In the genomic region with DNA sequence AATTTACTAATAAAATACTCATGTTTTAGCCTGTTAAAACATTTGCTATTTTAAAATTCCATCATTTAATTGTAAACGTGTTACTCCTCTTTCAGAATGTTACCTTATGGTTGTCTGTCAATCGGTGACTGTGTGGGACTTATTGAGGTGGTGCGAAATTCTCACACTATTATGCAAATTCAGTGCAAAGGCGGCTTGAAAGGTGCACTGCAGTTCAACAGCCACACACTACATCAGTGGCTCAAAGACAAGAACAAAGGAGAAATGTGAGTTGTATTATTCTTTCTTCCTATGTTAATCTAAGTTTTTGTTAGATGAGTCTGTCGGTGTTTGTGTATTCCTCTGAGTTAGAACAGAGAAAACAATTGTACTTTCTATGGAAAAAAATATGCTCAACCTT, we compare ENCODE assay signal across 1 cellular context.
TF ChIP-seq lines count a peak whose summit lies in the region.

No MANE protein-coding gene starts in this region.

TF ChIP-seq in GM12878, 131 proteins besides CTCF, POLR2A, EP300 and RAD21 (continued from another document):
- TF ChIP-seq NFYA (IDR thresholded peaks at IDR 0.05; ENCODE audit: borderline replicate concordance, low read depth, low read length) = no peak
- TF ChIP-seq, protein P1, sequence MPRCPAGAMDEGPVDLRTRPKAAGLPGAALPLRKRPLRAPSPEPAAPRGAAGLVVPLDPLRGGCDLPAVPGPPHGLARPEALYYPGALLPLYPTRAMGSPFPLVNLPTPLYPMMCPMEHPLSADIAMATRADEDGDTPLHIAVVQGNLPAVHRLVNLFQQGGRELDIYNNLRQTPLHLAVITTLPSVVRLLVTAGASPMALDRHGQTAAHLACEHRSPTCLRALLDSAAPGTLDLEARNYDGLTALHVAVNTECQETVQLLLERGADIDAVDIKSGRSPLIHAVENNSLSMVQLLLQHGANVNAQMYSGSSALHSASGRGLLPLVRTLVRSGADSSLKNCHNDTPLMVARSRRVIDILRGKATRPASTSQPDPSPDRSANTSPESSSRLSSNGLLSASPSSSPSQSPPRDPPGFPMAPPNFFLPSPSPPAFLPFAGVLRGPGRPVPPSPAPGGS (IDR thresholded peaks at IDR 0.05; ENCODE audit: borderline replicate concordance, insufficient read depth, low read depth, low read length, poor library complexity, severe bottlenecking) = no peak
- TF ChIP-seq NRF1 (conservative IDR thresholded peaks at IDR 0.05; ENCODE audit: low read depth, low read length) = no peak
- TF ChIP-seq, protein P2, sequence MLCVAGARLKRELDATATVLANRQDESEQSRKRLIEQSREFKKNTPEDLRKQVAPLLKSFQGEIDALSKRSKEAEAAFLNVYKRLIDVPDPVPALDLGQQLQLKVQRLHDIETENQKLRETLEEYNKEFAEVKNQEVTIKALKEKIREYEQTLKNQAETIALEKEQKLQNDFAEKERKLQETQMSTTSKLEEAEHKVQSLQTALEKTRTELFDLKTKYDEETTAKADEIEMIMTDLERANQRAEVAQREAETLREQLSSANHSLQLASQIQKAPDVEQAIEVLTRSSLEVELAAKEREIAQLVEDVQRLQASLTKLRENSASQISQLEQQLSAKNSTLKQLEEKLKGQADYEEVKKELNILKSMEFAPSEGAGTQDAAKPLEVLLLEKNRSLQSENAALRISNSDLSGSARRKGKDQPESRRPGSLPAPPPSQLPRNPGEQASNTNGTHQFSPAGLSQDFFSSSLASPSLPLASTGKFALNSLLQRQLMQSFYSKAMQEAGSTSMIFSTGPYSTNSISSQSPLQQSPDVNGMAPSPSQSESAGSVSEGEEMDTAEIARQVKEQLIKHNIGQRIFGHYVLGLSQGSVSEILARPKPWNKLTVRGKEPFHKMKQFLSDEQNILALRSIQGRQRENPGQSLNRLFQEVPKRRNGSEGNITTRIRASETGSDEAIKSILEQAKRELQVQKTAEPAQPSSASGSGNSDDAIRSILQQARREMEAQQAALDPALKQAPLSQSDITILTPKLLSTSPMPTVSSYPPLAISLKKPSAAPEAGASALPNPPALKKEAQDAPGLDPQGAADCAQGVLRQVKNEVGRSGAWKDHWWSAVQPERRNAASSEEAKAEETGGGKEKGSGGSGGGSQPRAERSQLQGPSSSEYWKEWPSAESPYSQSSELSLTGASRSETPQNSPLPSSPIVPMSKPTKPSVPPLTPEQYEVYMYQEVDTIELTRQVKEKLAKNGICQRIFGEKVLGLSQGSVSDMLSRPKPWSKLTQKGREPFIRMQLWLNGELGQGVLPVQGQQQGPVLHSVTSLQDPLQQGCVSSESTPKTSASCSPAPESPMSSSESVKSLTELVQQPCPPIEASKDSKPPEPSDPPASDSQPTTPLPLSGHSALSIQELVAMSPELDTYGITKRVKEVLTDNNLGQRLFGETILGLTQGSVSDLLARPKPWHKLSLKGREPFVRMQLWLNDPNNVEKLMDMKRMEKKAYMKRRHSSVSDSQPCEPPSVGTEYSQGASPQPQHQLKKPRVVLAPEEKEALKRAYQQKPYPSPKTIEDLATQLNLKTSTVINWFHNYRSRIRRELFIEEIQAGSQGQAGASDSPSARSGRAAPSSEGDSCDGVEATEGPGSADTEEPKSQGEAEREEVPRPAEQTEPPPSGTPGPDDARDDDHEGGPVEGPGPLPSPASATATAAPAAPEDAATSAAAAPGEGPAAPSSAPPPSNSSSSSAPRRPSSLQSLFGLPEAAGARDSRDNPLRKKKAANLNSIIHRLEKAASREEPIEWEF (IDR thresholded peaks at IDR 0.05; ENCODE audit: insufficient replicate concordance, low read depth, low read length) = no peak
- no peak for TF ChIP-seq YBX1 (IDR thresholded peaks at IDR 0.05)
- no peak for TF ChIP-seq KDM1A (IDR thresholded peaks at IDR 0.05; ENCODE audit: borderline replicate concordance)
- no peak for TF ChIP-seq MEF2B (IDR thresholded peaks at IDR 0.05; ENCODE audit: partially characterized antibody, poor library complexity, severe bottlenecking)
- no peak for TF ChIP-seq SPI1 (IDR thresholded peaks at IDR 0.05; ENCODE audit: borderline replicate concordance, insufficient read depth, low read depth, low read length)
- TF ChIP-seq NR2C2 (IDR thresholded peaks at IDR 0.05; ENCODE audit: borderline replicate concordance, control insufficient read depth, insufficient read length, low read depth) = no peak
- TF ChIP-seq ZNF687 (IDR thresholded peaks at IDR 0.05) = no peak
- no peak for TF ChIP-seq EED (IDR thresholded peaks at IDR 0.05; ENCODE audit: low read depth)
- TF ChIP-seq, protein P3, sequence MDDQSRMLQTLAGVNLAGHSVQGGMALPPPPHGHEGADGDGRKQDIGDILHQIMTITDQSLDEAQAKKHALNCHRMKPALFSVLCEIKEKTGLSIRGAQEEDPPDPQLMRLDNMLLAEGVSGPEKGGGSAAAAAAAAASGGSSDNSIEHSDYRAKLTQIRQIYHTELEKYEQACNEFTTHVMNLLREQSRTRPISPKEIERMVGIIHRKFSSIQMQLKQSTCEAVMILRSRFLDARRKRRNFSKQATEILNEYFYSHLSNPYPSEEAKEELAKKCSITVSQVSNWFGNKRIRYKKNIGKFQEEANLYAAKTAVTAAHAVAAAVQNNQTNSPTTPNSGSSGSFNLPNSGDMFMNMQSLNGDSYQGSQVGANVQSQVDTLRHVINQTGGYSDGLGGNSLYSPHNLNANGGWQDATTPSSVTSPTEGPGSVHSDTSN (IDR thresholded peaks at IDR 0.05; ENCODE audit: insufficient replicate concordance, low read depth, low read length) = no peak
TF ChIP-seq in GM12878: peak in this region for 0.
